Comparison of ENCODE assay signal across 25 cellular contexts in the genomic region with DNA sequence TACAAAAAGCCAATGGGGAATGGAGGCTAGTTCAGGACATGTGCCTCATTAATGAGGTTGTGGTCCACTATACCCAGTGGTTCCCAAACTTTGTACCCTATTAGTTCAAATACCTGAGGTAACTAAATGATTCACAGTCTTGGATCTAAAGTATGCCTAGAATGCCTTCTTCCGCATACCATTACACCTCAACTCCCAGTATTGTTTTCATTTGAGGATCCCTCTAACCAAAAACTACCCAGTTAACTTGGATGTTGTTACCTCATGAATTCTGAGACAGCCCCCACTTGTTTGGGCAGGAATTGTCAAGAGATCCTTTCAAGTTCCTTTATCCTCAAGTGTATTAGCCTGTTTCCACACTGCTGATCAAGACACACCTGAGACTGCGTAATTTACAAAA.
"Had no signal": no experiment of that assay in that cellular context is flagged by ENCODE, and none has a peak within 500 bp of the region (broad histone marks: within the 10 kb centered on the region; RNA-seq: fewer than 3 reads in every experiment).

No MANE protein-coding gene starts in this region.

- H3K27me3 ChIP-seq: colonic mucosa, esophagus squamous epithelium, left lung, neural progenitor cell, sigmoid colon, stomach, thyroid gland, vagina had no signal

- H3K4me3 Mint-ChIP-seq: dendritic cell treated with granulocyte-macrophage colony-stimulating factor and Interleukin-4, amounts not matched to agents 40 ng/mL and 50 ng/mL, for 4 days; naive thymus-derived CD4-positive, alpha-beta T cell; nephron; neural progenitor cell; stimulated activated effector memory CD8-positive, alpha-beta T cell treated with anti-CD3 and anti-CD28 coated beads, Interleukin-12 subunit alpha, Interleukin-12 subunit beta, amount 100 ng/mL, for 72 hours had no signal

- H3K36me3 Mint-ChIP-seq: naive thymus-derived CD4-positive, alpha-beta T cell; neural progenitor cell; stimulated activated effector memory CD8-positive, alpha-beta T cell treated with anti-CD3 and anti-CD28 coated beads, Interleukin-12 subunit alpha, Interleukin-12 subunit beta, amount 100 ng/mL, for 72 hours had no signal

- H3K4me1 Mint-ChIP-seq: naive thymus-derived CD4-positive, alpha-beta T cell; nephron; neural progenitor cell; stimulated activated effector memory CD8-positive, alpha-beta T cell treated with anti-CD3 and anti-CD28 coated beads, Interleukin-12 subunit alpha, Interleukin-12 subunit beta, amount 100 ng/mL, for 72 hours had no signal

- H3K36me3 ChIP-seq: colonic mucosa, esophagus squamous epithelium, left lung, neural progenitor cell, prostate gland, sigmoid colon, stomach, thyroid gland, vagina had no signal

- H3K27me3 Mint-ChIP-seq: dendritic cell treated with granulocyte-macrophage colony-stimulating factor and Interleukin-4, amounts not matched to agents 40 ng/mL and 50 ng/mL, for 4 days; naive thymus-derived CD4-positive, alpha-beta T cell had no signal

- H2AFZ ChIP-seq: neural progenitor cell had no signal

- H3K9me3 ChIP-seq: colonic mucosa, esophagus squamous epithelium, left lung, prostate gland, sigmoid colon, thyroid gland, vagina had no signal

- H3K9ac ChIP-seq: neural progenitor cell had no signal

- H3K27ac Mint-ChIP-seq: dendritic cell treated with granulocyte-macrophage colony-stimulating factor and Interleukin-4, amounts not matched to agents 40 ng/mL and 50 ng/mL, for 4 days; naive thymus-derived CD4-positive, alpha-beta T cell; nephron; neural progenitor cell; stimulated activated effector memory CD8-positive, alpha-beta T cell treated with anti-CD3 and anti-CD28 coated beads, Interleukin-12 subunit alpha, Interleukin-12 subunit beta, amount 100 ng/mL, for 72 hours had no signal

- H3K27ac ChIP-seq: colonic mucosa, esophagus squamous epithelium, left lung, neural progenitor cell, prostate gland, sigmoid colon, stomach, thyroid gland, vagina had no signal

- H3K4me1 ChIP-seq: colonic mucosa, esophagus squamous epithelium, left lung, prostate gland, sigmoid colon, stomach, thyroid gland, vagina had no signal

- H3K4me3 ChIP-seq: colonic mucosa, esophagus squamous epithelium, left lung, neural progenitor cell, prostate gland, sigmoid colon, stomach, thyroid gland, vagina had no signal

- ATAC-seq: left cardiac atrium; left lung; naive thymus-derived CD4-positive, alpha-beta T cell; right cardiac atrium; stimulated activated effector memory CD8-positive, alpha-beta T cell treated with anti-CD3 and anti-CD28 coated beads, Interleukin-12 subunit alpha, Interleukin-12 subunit beta, amount 100 ng/mL, for 72 hours had no signal

- H3K9me3 Mint-ChIP-seq: dendritic cell treated with granulocyte-macrophage colony-stimulating factor and Interleukin-4, amounts not matched to agents 40 ng/mL and 50 ng/mL, for 4 days had no signal

- H3K4me2 ChIP-seq: neural progenitor cell had no signal

- DNase-seq: colonic mucosa; effector CD8-positive, alpha-beta T cell; erythroblast; esophagus squamous epithelium; head of caudate nucleus; kidney; left cardiac atrium; left lung; mesendoderm; midbrain; naive thymus-derived CD4-positive, alpha-beta T cell; right cardiac atrium; sigmoid colon; stimulated activated CD4-positive, alpha-beta T cell treated with anti-CD3 and anti-CD28 coated beads, Interleukin-2, amount 100 ng/mL, for 24 hours; stimulated activated CD4-positive, alpha-beta T cell treated with anti-CD3 and anti-CD28 coated beads, Interleukin-4, amount 100 ng/mL, for 24 hours; stimulated activated naive CD4-positive, alpha-beta T cell treated with Interleukin-2 at 50 U/mL for 16 hours; stomach; thyroid gland; trophoblast cell had no signal
